Comparison of ENCODE assay signal across 8 cellular contexts in the genomic region with DNA sequence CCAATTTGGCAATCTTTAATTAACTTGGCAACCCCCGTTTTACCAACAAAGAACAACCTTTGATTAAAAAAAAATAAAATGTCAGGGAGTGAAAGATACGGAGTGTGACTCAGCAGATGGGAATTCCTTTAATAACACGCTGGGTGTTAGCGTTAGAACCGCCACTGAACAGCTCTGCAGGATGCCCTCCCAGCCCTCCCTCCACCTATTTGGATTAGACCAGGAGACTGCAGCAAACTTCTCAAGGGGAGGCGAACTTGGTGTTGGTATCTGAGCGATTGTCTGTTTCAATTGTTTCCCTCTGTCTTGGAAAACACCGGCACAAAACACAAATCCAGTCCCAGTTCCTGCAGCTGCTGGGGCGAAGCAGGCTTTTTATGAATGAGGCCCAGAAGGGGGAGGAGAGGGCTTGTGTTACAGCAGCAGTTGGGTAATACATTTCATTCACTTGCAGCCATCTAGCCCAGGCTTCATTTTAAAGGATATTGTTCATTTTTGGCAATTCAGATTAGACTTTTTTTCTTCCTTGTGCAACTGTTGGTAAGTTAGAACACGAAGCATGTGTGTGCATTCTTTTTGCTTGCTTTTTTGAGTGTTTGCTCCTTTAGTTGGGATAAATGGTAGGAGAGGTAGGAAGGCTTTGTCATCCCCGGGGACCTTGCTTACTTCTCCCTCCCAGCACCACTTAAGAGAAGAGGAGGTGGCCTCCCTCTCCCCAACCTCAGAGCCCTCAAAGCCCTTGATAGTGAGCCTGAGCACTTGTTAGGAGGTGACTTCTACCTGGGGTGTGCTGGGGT.
DNase-seq lines count a peak whose midpoint lies in the region; TF ChIP-seq lines count a peak whose summit lies in the region.

No MANE protein-coding gene starts in this region.

- no peak for TF ChIP-seq EP300 in suprapubic skin (IDR thresholded peaks at IDR 0.05)

- H3K27ac ChIP-seq in coronary artery (peak overlapping the region in 1 of 2 donors; percentile 23), suprapubic skin (peak overlapping the region; percentile 54)

- H3K36me3 ChIP-seq in suprapubic skin, result no peaks in the 10 kb centered on the region

- WGBS in suprapubic skin, result 11% methylated on average over 11 of the region's 11 CpGs

- TF ChIP-seq CTCF in coronary artery (IDR thresholded peaks at IDR 0.05) (no peak), suprapubic skin (IDR thresholded peaks at IDR 0.05) (no peak)

- H3K9me3 ChIP-seq in suprapubic skin, result no peaks in the 10 kb centered on the region

- peak overlapping the region; percentile 17 for H3K4me3 ChIP-seq in coronary artery
- H3K4me3 ChIP-seq in suprapubic skin, result peak overlapping the region; percentile 11

- peak; percentile 71 for DNase-seq in AG08395 (ENCODE audit: low spot score)
- DNase-seq in HS-5 (ENCODE audit: low read depth), result peak; percentile 52
- DNase-seq in coronary artery (ENCODE audit: low spot score), result peak; percentile 75
- peak; percentile 95 for DNase-seq in left kidney (ENCODE audit: low read depth, low spot score)
- DNase-seq in suprapubic skin (ENCODE audit: low spot score in 2 of 2), result no peak
- DNase-seq in NCI-H128 (lab: John Stamatoyannopoulos, UW; ENCODE audit: unreplicated experiment), result no peak
- DNase-seq in activated naive CD4-positive, alpha-beta T cell treated with anti-CD3 and anti-CD28 coated beads, Interleukin-2, amount 50 U/mL, for 16 hours, result no peak

- TF ChIP-seq POLR2A in suprapubic skin (IDR thresholded peaks at IDR 0.05), result no peak

- no peaks in the 10 kb centered on the region for H3K27me3 ChIP-seq in suprapubic skin

- H3K4me1 ChIP-seq in suprapubic skin, result peaks cover 38% of the 10 kb centered on the region

TF ChIP-seq in PFSK-1, 5 proteins besides CTCF, POLR2A, EP300 and RAD21:
- TF ChIP-seq SIN3A (IDR thresholded peaks at IDR 0.05; ENCODE audit: borderline replicate concordance, insufficient read depth, low read length), result peak; percentile 95
- no peak for TF ChIP-seq TAF1 (IDR thresholded peaks at IDR 0.05; ENCODE audit: borderline replicate concordance, insufficient read depth, low read length)
- peak; percentile 89 for TF ChIP-seq FOXP2 (optimal IDR thresholded peaks at IDR 0.05; ENCODE audit: borderline replicate concordance, extremely low read depth, extremely low read length, insufficient read depth)
- TF ChIP-seq, protein P1, sequence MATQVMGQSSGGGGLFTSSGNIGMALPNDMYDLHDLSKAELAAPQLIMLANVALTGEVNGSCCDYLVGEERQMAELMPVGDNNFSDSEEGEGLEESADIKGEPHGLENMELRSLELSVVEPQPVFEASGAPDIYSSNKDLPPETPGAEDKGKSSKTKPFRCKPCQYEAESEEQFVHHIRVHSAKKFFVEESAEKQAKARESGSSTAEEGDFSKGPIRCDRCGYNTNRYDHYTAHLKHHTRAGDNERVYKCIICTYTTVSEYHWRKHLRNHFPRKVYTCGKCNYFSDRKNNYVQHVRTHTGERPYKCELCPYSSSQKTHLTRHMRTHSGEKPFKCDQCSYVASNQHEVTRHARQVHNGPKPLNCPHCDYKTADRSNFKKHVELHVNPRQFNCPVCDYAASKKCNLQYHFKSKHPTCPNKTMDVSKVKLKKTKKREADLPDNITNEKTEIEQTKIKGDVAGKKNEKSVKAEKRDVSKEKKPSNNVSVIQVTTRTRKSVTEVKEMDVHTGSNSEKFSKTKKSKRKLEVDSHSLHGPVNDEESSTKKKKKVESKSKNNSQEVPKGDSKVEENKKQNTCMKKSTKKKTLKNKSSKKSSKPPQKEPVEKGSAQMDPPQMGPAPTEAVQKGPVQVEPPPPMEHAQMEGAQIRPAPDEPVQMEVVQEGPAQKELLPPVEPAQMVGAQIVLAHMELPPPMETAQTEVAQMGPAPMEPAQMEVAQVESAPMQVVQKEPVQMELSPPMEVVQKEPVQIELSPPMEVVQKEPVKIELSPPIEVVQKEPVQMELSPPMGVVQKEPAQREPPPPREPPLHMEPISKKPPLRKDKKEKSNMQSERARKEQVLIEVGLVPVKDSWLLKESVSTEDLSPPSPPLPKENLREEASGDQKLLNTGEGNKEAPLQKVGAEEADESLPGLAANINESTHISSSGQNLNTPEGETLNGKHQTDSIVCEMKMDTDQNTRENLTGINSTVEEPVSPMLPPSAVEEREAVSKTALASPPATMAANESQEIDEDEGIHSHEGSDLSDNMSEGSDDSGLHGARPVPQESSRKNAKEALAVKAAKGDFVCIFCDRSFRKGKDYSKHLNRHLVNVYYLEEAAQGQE (IDR thresholded peaks at IDR 0.05; ENCODE audit: insufficient read depth in 1 of 2, low read depth in 2 of 2, low read length in 2 of 2), result peak in 1 of 2 experiments; percentile 71; a peak in 1 of 4 replicates
- peak; percentile 77 for TF ChIP-seq POLR2AphosphoS5 (IDR thresholded peaks at IDR 0.05; ENCODE audit: low read depth, low read length)
TF ChIP-seq in PFSK-1: peak in this region for 4.

Comparison
In these comparisons a context has a peak if more than half of its experiments do, and no peak if none do; other contexts are left out.
1. DNase-seq: peak in AG08395 (single experiment), HS-5 (single experiment), coronary artery (single experiment) and left kidney (single experiment); none in suprapubic skin (0 of 2), NCI-H128 (single experiment) and activated naive CD4-positive, alpha-beta T cell treated with anti-CD3 and anti-CD28 coated beads, Interleukin-2, amount 50 U/mL, for 16 hours (single experiment).